In the genomic region with DNA sequence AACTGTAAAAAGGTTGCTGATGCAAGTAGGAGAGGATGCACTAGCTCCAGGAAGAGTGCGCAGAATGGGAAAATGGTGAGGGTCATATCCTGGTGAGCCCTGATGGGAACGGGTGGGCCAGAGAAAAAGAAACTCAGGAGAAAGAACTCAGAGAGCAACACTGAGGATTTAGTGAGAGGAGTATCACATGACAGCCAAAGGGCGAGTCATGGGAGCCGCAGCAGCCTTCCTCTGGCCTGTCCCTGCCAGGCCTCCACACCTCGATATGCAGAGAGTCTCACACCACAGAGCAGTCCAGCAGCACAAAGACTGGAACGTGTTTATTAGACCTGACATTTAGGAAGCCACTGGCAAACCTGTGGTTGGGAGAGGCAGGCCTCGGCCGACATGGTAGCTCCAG, we compare ENCODE assay signal across 12 cellular contexts.
DNase-seq lines count a peak whose midpoint lies in the region; ATAC-seq and TF ChIP-seq lines count a peak whose summit lies in the region.
"Had no signal": no experiment of that assay in that cellular context is flagged by ENCODE, and none has a peak within 500 bp of the region (broad histone marks: within the 10 kb centered on the region; RNA-seq: fewer than 3 reads in every experiment).

No MANE protein-coding gene starts in this region.

- TF ChIP-seq CTCF in PC-9 (conservative IDR thresholded peaks at IDR 0.05) (no peak), endothelial cell (IDR thresholded peaks at IDR 0.05; ENCODE audit: unreplicated experiment) (no peak)

- no peak overlapping the region for H2AFZ ChIP-seq in PC-9
- H2AFZ ChIP-seq: parathyroid adenoma had no signal

- no peak overlapping the region for H4K8ac ChIP-seq in mesendoderm (ENCODE audit: low read depth, low read length)

- POLR2A ChIA-PET in PC-9 (lab: Charles Lee; ENCODE audit: unreplicated experiment) = no interaction called here

- H3K4me1 ChIP-seq in PC-9 (replicated peaks; ENCODE audit: insufficient read depth) = peaks cover 17% of the 10 kb centered on the region
- no peaks in the 10 kb centered on the region for H3K4me1 ChIP-seq in mesendoderm (ENCODE audit: control insufficient read depth, low read depth, low read length)
- H3K4me1 ChIP-seq: parathyroid adenoma had no signal

- no peak overlapping the region for H3K56ac ChIP-seq in mesendoderm (ENCODE audit: low read length)

- H3K4me1 Mint-ChIP-seq in endothelial cell (ENCODE audit: unreplicated experiment) = peaks cover 25% of the 10 kb centered on the region

- no peak overlapping the region for H3K9ac ChIP-seq in mesendoderm (ENCODE audit: low read length)
- H3K9ac ChIP-seq: parathyroid adenoma had no signal

- intact Hi-C loops in PC-9 (cut with micrococcal nuclease; ENCODE audit: unreplicated experiment) = loop anchor here (1.0 to 2.0 kb wide), 2 partner anchors 51 to 80 kb away; no protein-coding TSS in a partner anchor

- H3K36me3 ChIP-seq in PC-9 (ENCODE audit: low read depth) (no peaks in the 10 kb centered on the region), mesendoderm (ENCODE audit: control insufficient read depth, insufficient read depth, low read length) (no peaks in the 10 kb centered on the region)
- H3K36me3 ChIP-seq: adrenal gland had no signal

- H3K27ac ChIP-seq in PC-9 (peak overlapping the region; percentile 51), mesendoderm (ENCODE audit: low read depth, low read length) (no peak overlapping the region)
- H3K27ac ChIP-seq: adrenal gland, parathyroid adenoma had no signal

- H3K79me2 ChIP-seq in PC-9 (ENCODE audit: low read depth) = no peaks in the 10 kb centered on the region
- H3K79me2 ChIP-seq in mesendoderm (ENCODE audit: control insufficient read depth, insufficient read depth, low read length) = no peaks in the 10 kb centered on the region
- H3K79me2 ChIP-seq: parathyroid adenoma had no signal

- H3K79me1 ChIP-seq in mesendoderm (ENCODE audit: low read length) = no peaks in the 10 kb centered on the region

- peak overlapping the region; percentile 38 for H3K4me2 ChIP-seq in PC-9
- H3K4me2 ChIP-seq in mesendoderm (ENCODE audit: low read length) = no peak overlapping the region

- no peaks in the 10 kb centered on the region; the same call in 1 of the 2 replicates for H3F3A ChIP-seq in PC-9 (ENCODE audit: insufficient read depth, low read depth)

- H3K4me3 ChIP-seq in PC-9 (no peak overlapping the region), mesendoderm (ENCODE audit: low read length) (no peak overlapping the region)
- H3K4me3 ChIP-seq: adrenal gland had no signal

- ATAC-seq in GM19463 (IDR thresholded peaks at IDR 0.05; ENCODE audit: unreplicated experiment) = no peak

- no peaks in the 10 kb centered on the region for H3K36me3 Mint-ChIP-seq in endothelial cell (ENCODE audit: low read depth, unreplicated experiment)

- no CpG with 5 or more reads among the region's 8 CpGs for WGBS in mesendoderm (ENCODE audit: extremely low coverage, insufficient coverage, low lambda C conversion rate)

- no peak overlapping the region for H3K18ac ChIP-seq in mesendoderm (ENCODE audit: low read length)

- no peaks in the 10 kb centered on the region for H3K9me3 ChIP-seq in PC-9 (ENCODE audit: insufficient read depth, low read depth)
- H3K9me3 ChIP-seq: adrenal gland had no signal

- H2BK15ac ChIP-seq in mesendoderm (replicated peaks; ENCODE audit: low read depth) = no peak overlapping the region

- H3K27me3 Mint-ChIP-seq in endothelial cell (ENCODE audit: unreplicated experiment) = peaks cover 8% of the 10 kb centered on the region

- no peaks in the 10 kb centered on the region for H3K27me3 ChIP-seq in PC-9 (ENCODE audit: insufficient read depth, low read depth)
- H3K27me3 ChIP-seq in mesendoderm (ENCODE audit: insufficient read depth, low read length, poor library complexity) = no peaks in the 10 kb centered on the region
- H3K27me3 ChIP-seq: adrenal gland had no signal

- no peak overlapping the region for H2BK120ac ChIP-seq in mesendoderm (ENCODE audit: low read depth, low read length)

- no peak overlapping the region for H2AK5ac ChIP-seq in mesendoderm (ENCODE audit: low read length)

- H4K5ac ChIP-seq in mesendoderm (ENCODE audit: low read length) = no peak overlapping the region

- H3K4me3 Mint-ChIP-seq in endothelial cell (ENCODE audit: unreplicated experiment) = peak overlapping the region; percentile 21

- no peaks in the 10 kb centered on the region for H3K9me3 Mint-ChIP-seq in endothelial cell (ENCODE audit: unreplicated experiment)

- no peak overlapping the region for H3K4ac ChIP-seq in mesendoderm (ENCODE audit: low read depth, low read length)

- DNase-seq in AG20443 (ENCODE audit: low spot score) (peak; percentile 79), PC-9 (peak; percentile 24 to 45), endothelial cell (ENCODE audit: low spot score) (no peak), mesendoderm (peak; percentile 48), DMS153 (lab: John Stamatoyannopoulos, UW) (no peak), dedifferentiated amniotic fluid mesenchymal stem cell (ENCODE audit: extremely low spot score) (no peak)
- DNase-seq in stimulated activated CD4-positive, alpha-beta T cell treated with anti-CD3 and anti-CD28 coated beads, Interleukin-4, amount 100 ng/mL, for 1 hour = no peak
- DNase-seq: kidney; stimulated activated CD4-positive, alpha-beta T cell treated with anti-CD3 and anti-CD28 coated beads, Interleukin-4, amount 100 ng/mL, for 4 hours had no signal

- H4K20me1 ChIP-seq in PC-9 (ENCODE audit: insufficient read depth) = no peaks in the 10 kb centered on the region

- no peak overlapping the region for H3K23ac ChIP-seq in mesendoderm (ENCODE audit: low read length)

- BruUV-seq in PC-9 (replicated peaks; lab: Mats Ljungman, UMichigan) = no TSS peak

- peak overlapping the region; percentile 22 for H3K27ac Mint-ChIP-seq in endothelial cell (ENCODE audit: unreplicated experiment)

- no peaks in the 10 kb centered on the region for H3K9me2 ChIP-seq in PC-9 (ENCODE audit: insufficient read depth)

- H2BK5ac ChIP-seq in mesendoderm (ENCODE audit: low read length) = no peak overlapping the region

- CTCF ChIA-PET in PC-9 (lab: Charles Lee) = no interaction called here

Comparison
In these comparisons a context has a peak if more than half of its experiments do, and no peak if none do; other contexts are left out.
1. DNase-seq: peak in AG20443 (single experiment), PC-9 (2 of 2) and mesendoderm (single experiment); none in endothelial cell (single experiment), DMS153 (single experiment), stimulated activated CD4-positive, alpha-beta T cell treated with anti-CD3 and anti-CD28 coated beads, Interleukin-4, amount 100 ng/mL, for 1 hour (single experiment) and dedifferentiated amniotic fluid mesenchymal stem cell (single experiment).